ENCODE assay signal across 8 cellular contexts in the genomic region with DNA sequence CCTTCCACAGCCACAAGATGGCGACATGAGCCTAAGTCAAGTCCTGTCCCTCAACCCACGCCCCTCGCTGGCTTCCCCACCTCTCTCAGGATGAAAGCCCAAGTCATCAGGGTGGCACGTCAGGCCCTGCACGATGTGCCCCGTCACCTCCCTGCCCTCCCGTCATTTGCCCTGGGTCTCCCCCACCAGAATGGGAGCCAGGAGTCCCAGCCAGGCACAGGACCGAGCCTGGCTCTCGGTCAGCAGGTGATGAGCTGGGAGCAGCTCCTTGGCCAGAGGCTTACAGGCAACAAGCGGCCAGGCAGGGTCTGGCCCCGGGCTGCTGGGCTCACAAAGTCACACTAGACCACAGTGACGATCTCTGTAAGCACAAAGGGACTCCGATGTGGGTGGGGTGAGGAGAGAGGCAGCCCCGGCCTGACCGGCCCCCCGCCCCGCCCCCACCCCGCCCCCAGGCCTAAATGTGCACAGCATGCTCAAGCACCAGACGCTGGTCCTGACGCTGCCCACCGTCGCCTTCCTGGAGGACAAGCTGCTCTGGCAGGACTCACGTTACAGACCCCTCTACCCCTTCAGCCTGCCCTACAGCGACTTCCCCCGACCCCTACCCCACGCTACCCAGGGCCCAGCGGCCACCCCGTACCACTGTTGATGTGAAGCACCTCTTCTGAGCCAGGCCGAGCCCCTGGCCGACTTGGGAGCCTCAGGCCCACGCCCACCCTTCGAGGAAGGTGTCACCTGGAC. TPM values are rescaled to one million over a fixed set of nuclear protein-coding genes. Genes with fewer than 3 reads are reported as not detected.
A peak's percentile ranks its signal among the peaks of the same experiment; 100 is the strongest.
DNase-seq lines count a peak whose midpoint lies in the region; ATAC-seq and TF ChIP-seq lines count a peak whose summit lies in the region.

No MANE protein-coding gene starts in this region.

- ATAC-seq in lower lobe of right lung (peak; percentile 78 to 87), GM18870 (IDR thresholded peaks at IDR 0.05; ENCODE audit: unreplicated experiment) (no peak)

- H3K36me3 ChIP-seq in lower lobe of right lung = peaks cover 51% of the 10 kb centered on the region

- intact Hi-C loops in lower lobe of right lung (cut with DNase I) = no loop called here

- no peaks in the 10 kb centered on the region for H3K9me3 ChIP-seq in lower lobe of right lung

- peak; percentile 31 for DNase-seq in AG09309 (ENCODE audit: low read depth)
- DNase-seq in HCEC 1CT = peak; percentile 61
- DNase-seq in NCI-H748 (lab: John Stamatoyannopoulos, UW; ENCODE audit: unreplicated experiment) = peak; percentile 76
- peak; percentile 88 for DNase-seq in activated CD4-positive, alpha-beta T cell treated with anti-CD3 and anti-CD28 coated beads, Interleukin-2, amount 50 U/mL, for 1 hour
- peak; percentile 82 to 87 for DNase-seq in dermis microvascular lymphatic vessel endothelial cell (ENCODE audit: low read depth in 2 of 2)
- peak; percentile 95 for DNase-seq in lower lobe of right lung
- peak; percentile 78 for DNase-seq in stimulated activated CD8-positive, alpha-beta memory T cell treated with anti-CD3 and anti-CD28 coated beads, Interleukin-12 subunit alpha, Interleukin-12 subunit beta, amount 100 ng/mL, for 24 hours (ENCODE audit: extremely low read depth)

- peaks cover 18% of the 10 kb centered on the region for H3K4me1 ChIP-seq in lower lobe of right lung

- peak; percentile 76 for TF ChIP-seq CTCF in AG09309 (IDR thresholded peaks at IDR 0.05; ENCODE audit: control insufficient read depth, insufficient read depth, low read depth, low read length, missing control alignments)
- peak; percentile 78 for TF ChIP-seq CTCF in lower lobe of right lung (IDR thresholded peaks at IDR 0.05)

- H3K4me3 ChIP-seq in AG09309 (ENCODE audit: control insufficient read depth, low read depth, low read length) = no peak overlapping the region
- peak overlapping the region; percentile 17 for H3K4me3 ChIP-seq in lower lobe of right lung

- H3K27ac ChIP-seq in lower lobe of right lung = peak overlapping the region; percentile 79

- no peaks in the 10 kb centered on the region for H3K27me3 ChIP-seq in lower lobe of right lung (ENCODE audit: low read depth)

RNA-seq across cellular contexts. Expression of gene MRPL4, which starts 7.3 kb away (rescaled TPM):
- 17.1 and 20.7 TPM in 2 replicates for total RNA-seq in dermis microvascular lymphatic vessel endothelial cell
- 40.3 TPM for total RNA-seq in lower lobe of right lung

RNA-seq across cellular contexts. Expression of gene ICAM1, which starts 11.6 kb away (rescaled TPM):
- 5.8 and 7.8 TPM in 2 replicates for total RNA-seq in dermis microvascular lymphatic vessel endothelial cell
- 95.9 TPM for total RNA-seq in lower lobe of right lung

RNA-seq across cellular contexts. Expression of gene ICAM4, which starts 27.4 kb away (rescaled TPM):
- total RNA-seq in dermis microvascular lymphatic vessel endothelial cell (0.13 and 0.26 TPM in 2 replicates), lower lobe of right lung (10.0 TPM)

RNA-seq across cellular contexts. Expression of gene S1PR2, which starts 28.2 kb away (rescaled TPM):
- total RNA-seq in dermis microvascular lymphatic vessel endothelial cell (0.39 and 0.76 TPM in 2 replicates), lower lobe of right lung (15.4 TPM)

RNA-seq across cellular contexts. Expression of gene ICAM5, which starts 30.4 kb away (rescaled TPM):
- total RNA-seq in dermis microvascular lymphatic vessel endothelial cell (under 0.01 TPM in 1 of 2 replicates, not detected in the other), lower lobe of right lung (15.3 TPM)

Comparison
In these comparisons a context has a peak if more than half of its experiments do, and no peak if none do; other contexts are left out.
1. DNase-seq: peak in every context shown above with its lines; median percentile 95 in lower lobe of right lung; 88 in activated CD4-positive, alpha-beta T cell treated with anti-CD3 and anti-CD28 coated beads, Interleukin-2, amount 50 U/mL, for 1 hour; 84 in dermis microvascular lymphatic vessel endothelial cell; 78 in stimulated activated CD8-positive, alpha-beta memory T cell treated with anti-CD3 and anti-CD28 coated beads, Interleukin-12 subunit alpha, Interleukin-12 subunit beta, amount 100 ng/mL, for 24 hours; 76 in NCI-H748; 61 in HCEC 1CT; 31 in AG09309.
2. RNA of gene ICAM1, which starts 11.6 kb away (total RNA-seq): 95.9 TPM in lower lobe of right lung (single experiment); 5.8 to 7.8 TPM in dermis microvascular lymphatic vessel endothelial cell; every median in the first group is over 10 times any median in the second.